8 cellular contexts compared by ENCODE assay signal in the genomic region with DNA sequence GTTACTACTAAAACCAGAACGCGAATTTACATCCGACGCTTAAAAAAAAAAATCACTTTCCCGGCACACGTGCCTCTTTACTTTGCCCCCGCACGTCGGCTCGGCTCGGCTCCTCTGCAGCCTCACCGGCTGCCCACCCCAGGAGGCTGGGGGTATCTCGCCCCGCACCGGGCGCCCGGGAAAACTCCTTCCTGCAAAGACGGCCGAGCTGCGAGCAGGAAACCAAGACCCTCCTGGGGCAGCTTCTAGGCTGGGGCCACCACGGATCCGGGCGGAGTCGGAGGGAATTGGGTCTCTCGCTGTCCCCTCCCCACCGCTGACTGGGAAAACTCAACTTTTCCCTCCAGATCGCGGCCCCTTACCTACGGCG. TPM values are rescaled to one million over a fixed set of nuclear protein-coding genes. Genes with fewer than 3 reads are reported as not detected.
DNase-seq lines count a peak whose midpoint lies in the region; ATAC-seq, FAIRE-seq and TF ChIP-seq lines count a peak whose summit lies in the region.

No MANE protein-coding gene starts in this region.

- ATAC-seq in GM21526 (IDR thresholded peaks at IDR 0.05; ENCODE audit: low FRiP score, unreplicated experiment), result peak; percentile 20
- peak; percentile 32 to 55 for ATAC-seq in naive thymus-derived CD8-positive, alpha-beta T cell

- H3K36me3 ChIP-seq in endothelial cell of umbilical vein (ENCODE audit: control insufficient read depth in 2 of 2, extremely low read depth in 1 of 2, insufficient read depth in 2 of 2, low read length in 2 of 2), result no peaks in the 10 kb centered on the region

- POLR2A ChIA-PET in endothelial cell of umbilical vein (lab: Charles Lee), result no interaction called here
- POLR2A ChIA-PET in naive thymus-derived CD8-positive, alpha-beta T cell (lab: Charles Lee), result no interaction called here

- peak overlapping the region in 2 of 10 donors; percentile 6 to 54 for H3K27ac Mint-ChIP-seq in naive thymus-derived CD8-positive, alpha-beta T cell

- peak overlapping the region; percentile 61 for H3K27ac ChIP-seq in endothelial cell of umbilical vein (ENCODE audit: insufficient read depth, low read depth, low read length)

- no peaks in the 10 kb centered on the region for H4K20me1 ChIP-seq in endothelial cell of umbilical vein (replicated peaks; ENCODE audit: control insufficient read depth, extremely low read depth, insufficient read depth, low read length)

- TF ChIP-seq CTCF in AG10803 (conservative IDR thresholded peaks at IDR 0.05; ENCODE audit: low read length), result no peak
- TF ChIP-seq CTCF in endothelial cell of umbilical vein (IDR thresholded peaks at IDR 0.05; ENCODE audit: extremely low read depth in 1 of 2, insufficient read depth in 1 of 2, low read depth in 1 of 2, low read length in 2 of 2), result no peak

- FAIRE-seq in endothelial cell of umbilical vein (lab: Jason Lieb, UNC), result no peak

- CTCF ChIA-PET in endothelial cell of umbilical vein (lab: Charles Lee), result interaction anchor here (1.4 to 2.3 kb wide), 2 partner anchors 18 to 42 kb away, joined by 3 to 9 read pairs; a partner anchor contains a TSS

- peak overlapping the region; percentile 93 for H2AFZ ChIP-seq in endothelial cell of umbilical vein (ENCODE audit: low read depth, low read length)

- peak overlapping the region; percentile 79 for H3K4me3 ChIP-seq in AG10803 (ENCODE audit: low read length)
- peak overlapping the region; percentile 48 to 78 (median 52) for H3K4me3 ChIP-seq in endothelial cell of umbilical vein (replicated peaks in 1 of 3; ENCODE audit: insufficient read depth in 1 of 3, low read depth in 1 of 3, low read length in 3 of 3)

- dilution Hi-C loops in endothelial cell of umbilical vein (cut with MboI; ENCODE audit: extremely low pct_ligation_motif_present, low sequenced_read_pairs), result no loop called here

- no peak for TF ChIP-seq POLR2A in endothelial cell of umbilical vein (IDR thresholded peaks at IDR 0.05; ENCODE audit: low read depth, low read length)

- H3K4me2 ChIP-seq in endothelial cell of umbilical vein (ENCODE audit: insufficient read depth, low read length), result peak overlapping the region; percentile 88

- no peaks in the 10 kb centered on the region for H3K9me1 ChIP-seq in endothelial cell of umbilical vein (replicated peaks; ENCODE audit: control insufficient read depth, extremely low read depth, insufficient read depth, low read length)

- H3K9me3 Mint-ChIP-seq in naive thymus-derived CD8-positive, alpha-beta T cell, result no peaks in the 10 kb centered on the region

- no peaks in the 10 kb centered on the region for H3K79me2 ChIP-seq in endothelial cell of umbilical vein (ENCODE audit: control insufficient read depth, insufficient read depth, low read length)

- BruUV-seq in endothelial cell of umbilical vein (replicated peaks; lab: Mats Ljungman, UMichigan), result no TSS peak

- peak overlapping the region; percentile 83 for H3K9ac ChIP-seq in endothelial cell of umbilical vein (replicated peaks; ENCODE audit: extremely low read depth, insufficient read depth, low read length)

- peaks cover 11% of the 10 kb centered on the region for H3K4me1 ChIP-seq in endothelial cell of umbilical vein (ENCODE audit: control insufficient read depth, extremely low read depth, insufficient read depth, low read length)

- DNase-seq in AG10803 (ENCODE audit: low read depth) (peak; percentile 5), RKO (ENCODE audit: low spot score) (peak; percentile 36), endothelial cell of umbilical vein (ENCODE audit: low read depth, low spot score) (peak; percentile 43), NK-92 (lab: John Stamatoyannopoulos, UW; ENCODE audit: unreplicated experiment) (no peak), cerebellum (ENCODE audit: low spot score) (no peak)
- DNase-seq in naive thymus-derived CD8-positive, alpha-beta T cell, result peak in 2 of 10 donors; percentile 3 to 22
- no peak for DNase-seq in NK-92 treated with Interleukin-12 subunit alpha and Interleukin-12 subunit beta, amount 100 ng/mL, for 24 hours (lab: John Stamatoyannopoulos, UW)

- peak overlapping the region; percentile 75 to 93 (median 91) for H3K4me3 Mint-ChIP-seq in naive thymus-derived CD8-positive, alpha-beta T cell

- no peaks in the 10 kb centered on the region for H3K27me3 ChIP-seq in endothelial cell of umbilical vein (ENCODE audit: control insufficient read depth in 2 of 2, insufficient read depth in 2 of 2, low read length in 2 of 2)

- peaks cover 5 to 15% (median 10%) of the 10 kb centered on the region in 4 donors for H3K4me1 Mint-ChIP-seq in naive thymus-derived CD8-positive, alpha-beta T cell

- intact Hi-C loops in endothelial cell of umbilical vein (cut with micrococcal nuclease), result loop anchor here (5.0 kb wide), 2 partner anchors 34 to 86 kb away; a partner anchor contains a TSS

- no peaks in the 10 kb centered on the region for H3K36me3 Mint-ChIP-seq in naive thymus-derived CD8-positive, alpha-beta T cell

- peaks cover 3 to 20% (median 9%) of the 10 kb centered on the region in 5 donors for H3K27me3 Mint-ChIP-seq in naive thymus-derived CD8-positive, alpha-beta T cell

- no peaks in the 10 kb centered on the region for H3K9me3 ChIP-seq in endothelial cell of umbilical vein (replicated peaks; ENCODE audit: control insufficient read depth, insufficient read depth, low read length)

TF ChIP-seq in endothelial cell of umbilical vein, 7 proteins besides CTCF, POLR2A, EP300 and RAD21:
- TF ChIP-seq GATA2 (IDR thresholded peaks at IDR 0.05; ENCODE audit: insufficient read depth, insufficient read length, low read depth, low read length), result no peak
- no peak for TF ChIP-seq FOS (IDR thresholded peaks at IDR 0.05; ENCODE audit: borderline replicate concordance, insufficient read depth, low read length)
- no peak for TF ChIP-seq EZH2 (IDR thresholded peaks at IDR 0.05; ENCODE audit: borderline replicate concordance, low read depth, low read length, severe bottlenecking)
- no peak for TF ChIP-seq JUN (IDR thresholded peaks at IDR 0.05; ENCODE audit: borderline replicate concordance, insufficient read depth, insufficient read length, low read depth)
- TF ChIP-seq MYC (IDR thresholded peaks at IDR 0.05; ENCODE audit: low read depth, low read length), result no peak
- TF ChIP-seq, protein P1, sequence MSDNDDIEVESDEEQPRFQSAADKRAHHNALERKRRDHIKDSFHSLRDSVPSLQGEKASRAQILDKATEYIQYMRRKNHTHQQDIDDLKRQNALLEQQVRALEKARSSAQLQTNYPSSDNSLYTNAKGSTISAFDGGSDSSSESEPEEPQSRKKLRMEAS (IDR thresholded peaks at IDR 0.05; ENCODE audit: insufficient read depth, insufficient read length), result no peak
- no peak for TF ChIP-seq POLR2AphosphoS5 (IDR thresholded peaks at IDR 0.05; ENCODE audit: insufficient read depth, low read depth, low read length)

RNA-seq across cellular contexts. Expression of a gene that starts 0.6 kb away (rescaled TPM):
- total RNA-seq in endothelial cell of umbilical vein, result 38.4 and 38.6 TPM in 2 replicates
- polyA plus RNA-seq in endothelial cell of umbilical vein, result 16.1 and 16.3 TPM in 2 replicates
- 12.5 and 13.9 TPM in 2 replicates for polyA plus RNA-seq in endothelial cell of umbilical vein (2011; cell fraction: cytosol; rRNA removed)
- polyA plus RNA-seq in endothelial cell of umbilical vein (2011; cell fraction: nucleus; rRNA removed), result 33.1 and 33.8 TPM in 2 replicates
- polyA plus RNA-seq in endothelial cell of umbilical vein (2012), result 19.3 and 21.7 TPM in 2 replicates
- polyA minus RNA-seq in endothelial cell of umbilical vein, result 57.9 and 81.7 TPM in 2 replicates
- polyA minus RNA-seq in endothelial cell of umbilical vein (2011; cell fraction: cytosol; rRNA and poly(A)+ RNA removed), result 26.2 TPM
- polyA minus RNA-seq in endothelial cell of umbilical vein (2011; cell fraction: nucleus; rRNA and poly(A)+ RNA removed), result 29.0 and 42.3 TPM in 2 replicates
- 1 to 10 TPM; 3.2 to 5.0 TPM for total RNA-seq in naive thymus-derived CD8-positive, alpha-beta T cell
- polyA plus RNA-seq in naive thymus-derived CD8-positive, alpha-beta T cell, result 1 to 10 TPM; 2.0 to 3.1 (median 2.1) TPM
- 13.3 TPM for total RNA-seq in cerebellum

RNA-seq across cellular contexts. Expression of a gene that starts 32.7 kb away (rescaled TPM):
- 146 and 185 TPM in 2 replicates for total RNA-seq in endothelial cell of umbilical vein
- polyA plus RNA-seq in endothelial cell of umbilical vein, result 236 and 261 TPM in 2 replicates
- 147 and 185 TPM in 2 replicates for polyA plus RNA-seq in endothelial cell of umbilical vein (2011; cell fraction: cytosol; rRNA removed)
- polyA plus RNA-seq in endothelial cell of umbilical vein (2011; cell fraction: nucleus; rRNA removed), result 69.6 and 80.2 TPM in 2 replicates
- 191 and 195 TPM in 2 replicates for polyA plus RNA-seq in endothelial cell of umbilical vein (2012)
- polyA minus RNA-seq in endothelial cell of umbilical vein, result 101 and 102 TPM in 2 replicates
- 108 TPM for polyA minus RNA-seq in endothelial cell of umbilical vein (2011; cell fraction: cytosol; rRNA and poly(A)+ RNA removed)
- polyA minus RNA-seq in endothelial cell of umbilical vein (2011; cell fraction: nucleus; rRNA and poly(A)+ RNA removed), result 14.6 and 16.9 TPM in 2 replicates
- total RNA-seq in naive thymus-derived CD8-positive, alpha-beta T cell, result 10 to 100 TPM; 85.2 to 86.7 TPM
- polyA plus RNA-seq in naive thymus-derived CD8-positive, alpha-beta T cell, result 100 to 1,000 TPM; 290 to 344 (median 340) TPM
- total RNA-seq in cerebellum, result 160 TPM

RNA-seq across cellular contexts. Expression of a gene that starts 42.2 kb away (rescaled TPM):
- 73.6 and 85.3 TPM in 2 replicates for total RNA-seq in endothelial cell of umbilical vein
- 107 and 108 TPM in 2 replicates for polyA plus RNA-seq in endothelial cell of umbilical vein
- polyA plus RNA-seq in endothelial cell of umbilical vein (2011; cell fraction: cytosol; rRNA removed), result 99.3 and 105 TPM in 2 replicates
- polyA plus RNA-seq in endothelial cell of umbilical vein (2011; cell fraction: nucleus; rRNA removed), result 48.1 and 56.3 TPM in 2 replicates
- 60.1 and 66.7 TPM in 2 replicates for polyA plus RNA-seq in endothelial cell of umbilical vein (2012)
- 230 and 342 TPM in 2 replicates for polyA minus RNA-seq in endothelial cell of umbilical vein
- polyA minus RNA-seq in endothelial cell of umbilical vein (2011; cell fraction: cytosol; rRNA and poly(A)+ RNA removed), result 61.2 TPM
- polyA minus RNA-seq in endothelial cell of umbilical vein (2011; cell fraction: nucleus; rRNA and poly(A)+ RNA removed), result 40.9 and 53.3 TPM in 2 replicates
- total RNA-seq in naive thymus-derived CD8-positive, alpha-beta T cell, result 10 to 100 TPM; 14.8 to 18.6 TPM
- polyA plus RNA-seq in naive thymus-derived CD8-positive, alpha-beta T cell, result 10 to 100 TPM in 2 of 3 donors, 1 to 10 TPM in 1; 7.7 to 16.9 (median 12.4) TPM
- total RNA-seq in cerebellum, result 182 TPM

Comparison
In these comparisons a context has a peak if more than half of its experiments do, and no peak if none do; other contexts are left out.
1. DNase-seq: peak in AG10803 (single experiment), RKO (single experiment) and endothelial cell of umbilical vein (single experiment); none in NK-92 (single experiment), cerebellum (single experiment) and NK-92 treated with Interleukin-12 subunit alpha and Interleukin-12 subunit beta, amount 100 ng/mL, for 24 hours (single experiment).